14 cellular contexts compared by ENCODE assay signal in the genomic region with DNA sequence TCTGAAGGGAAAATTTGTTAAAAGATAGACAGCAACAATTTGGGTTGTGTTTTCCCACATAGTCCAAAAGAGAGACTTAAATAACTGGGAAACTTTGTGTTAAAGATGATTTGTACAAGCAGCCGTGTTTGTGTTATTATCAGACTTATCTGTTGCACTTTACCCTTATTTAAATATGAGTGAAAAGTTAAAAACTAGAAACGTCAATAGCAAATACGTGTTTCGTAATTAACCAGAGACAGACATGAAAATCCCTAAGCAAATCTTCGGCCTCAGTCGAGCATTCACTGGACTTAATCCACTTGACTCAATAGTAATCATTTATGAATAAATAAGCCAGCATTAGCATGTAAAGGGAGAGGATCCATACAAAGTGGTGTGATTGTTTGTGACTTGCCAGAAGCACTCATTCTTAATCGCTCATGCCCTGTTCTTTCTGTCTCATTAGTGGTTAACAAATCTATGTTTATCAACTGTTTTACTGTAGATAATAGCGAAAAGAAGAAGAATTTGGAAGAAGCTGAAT. TPM values are rescaled to one million over a fixed set of nuclear protein-coding genes. Genes with fewer than 3 reads are reported as not detected.
A peak's percentile ranks its signal among the peaks of the same experiment; 100 is the strongest.
DNase-seq lines count a peak whose midpoint lies in the region; ATAC-seq and TF ChIP-seq lines count a peak whose summit lies in the region.
"Had no signal": no experiment of that assay in that cellular context is flagged by ENCODE, and none has a peak within 500 bp of the region (broad histone marks: within the 10 kb centered on the region; RNA-seq: fewer than 3 reads in every experiment).

No MANE protein-coding gene starts in this region.

- peak overlapping the region in 1 of 59 donors; percentile 12 for H3K27ac ChIP-seq in dorsolateral prefrontal cortex
- no peak overlapping the region for H3K27ac ChIP-seq in osteoblast (ENCODE audit: low read depth, low read length)
- H3K27ac ChIP-seq in ascending aorta, result no peak overlapping the region
- H3K27ac ChIP-seq in gastroesophageal sphincter, result no peak overlapping the region

- H3K27me3 Mint-ChIP-seq in natural killer cell treated with Interleukin-12 subunit alpha and Interleukin-12 subunit beta and Interleukin-15 and Interleukin-18, amount 100 ng/mL, for 72 hours, result no peaks in the 10 kb centered on the region
- no peaks in the 10 kb centered on the region for H3K27me3 Mint-ChIP-seq in natural killer cell (ENCODE audit: low read depth in 2 of 2)
- no peaks in the 10 kb centered on the region for H3K27me3 Mint-ChIP-seq in T-helper 17 cell
- H3K27me3 Mint-ChIP-seq: IgD-negative memory B cell had no signal

- H3K9me3 ChIP-seq in T-helper 17 cell (ENCODE audit: control insufficient read depth, low read length, poor library complexity, severe bottlenecking) (no peaks in the 10 kb centered on the region), osteoblast (ENCODE audit: low read depth, low read length) (no peaks in the 10 kb centered on the region), ascending aorta (no peaks in the 10 kb centered on the region), gastroesophageal sphincter (no peaks in the 10 kb centered on the region)

- H3K27ac Mint-ChIP-seq in natural killer cell treated with Interleukin-12 subunit alpha and Interleukin-12 subunit beta and Interleukin-15 and Interleukin-18, amount 100 ng/mL, for 72 hours, result peak overlapping the region; percentile 37 to 88
- H3K27ac Mint-ChIP-seq in natural killer cell (no peak overlapping the region), T-helper 17 cell (peak overlapping the region; percentile 53)

- H3K4me1 Mint-ChIP-seq in natural killer cell treated with Interleukin-12 subunit alpha and Interleukin-12 subunit beta and Interleukin-15 and Interleukin-18, amount 100 ng/mL, for 72 hours (ENCODE audit: low read depth in 2 of 2), result peaks cover 20 to 24% of the 10 kb centered on the region in 2 donors
- H3K4me1 Mint-ChIP-seq in natural killer cell (peaks cover 0 to 24% of the 10 kb centered on the region in 2 donors), T-helper 17 cell (peaks cover 24% of the 10 kb centered on the region)

- H3K9me3 Mint-ChIP-seq in natural killer cell treated with Interleukin-12 subunit alpha and Interleukin-12 subunit beta and Interleukin-15 and Interleukin-18, amount 100 ng/mL, for 72 hours, result no peaks in the 10 kb centered on the region
- H3K9me3 Mint-ChIP-seq in natural killer cell, result no peaks in the 10 kb centered on the region
- H3K9me3 Mint-ChIP-seq: IgD-negative memory B cell had no signal

- H3K36me3 ChIP-seq in osteoblast (ENCODE audit: insufficient read depth, low read length) (no peaks in the 10 kb centered on the region), ascending aorta (no peaks in the 10 kb centered on the region), gastroesophageal sphincter (no peaks in the 10 kb centered on the region)

- H3K4me3 Mint-ChIP-seq in natural killer cell treated with Interleukin-12 subunit alpha and Interleukin-12 subunit beta and Interleukin-15 and Interleukin-18, amount 100 ng/mL, for 72 hours, result peak overlapping the region; percentile 23
- H3K4me3 Mint-ChIP-seq in natural killer cell, result no peak overlapping the region
- H3K4me3 Mint-ChIP-seq in T-helper 17 cell, result peak overlapping the region; percentile 71

- H3K4me3 ChIP-seq in dorsolateral prefrontal cortex, result peak overlapping the region in 49 of 59 donors; percentile 3 to 59 (median 43)
- H3K4me3 ChIP-seq in osteoblast (ENCODE audit: insufficient read depth, low read length), result no peak overlapping the region
- no peak overlapping the region for H3K4me3 ChIP-seq in ascending aorta
- no peak overlapping the region for H3K4me3 ChIP-seq in gastroesophageal sphincter

- H2AFZ ChIP-seq in osteoblast (ENCODE audit: low read length), result peak overlapping the region; percentile 44

- no peak overlapping the region for H3K4me2 ChIP-seq in osteoblast (ENCODE audit: insufficient read depth, low read length)

- H3K27me3 ChIP-seq in dorsolateral prefrontal cortex (no peaks in the 10 kb centered on the region), osteoblast (ENCODE audit: insufficient read depth, low read length) (no peaks in the 10 kb centered on the region), ascending aorta (no peaks in the 10 kb centered on the region), gastroesophageal sphincter (peaks cover 4% of the 10 kb centered on the region)

- no peak for DNase-seq in natural killer cell treated with Interleukin-12 subunit alpha and Interleukin-12 subunit beta and Interleukin-15 and Interleukin-18, amount 100 ng/mL, for 72 hours (ENCODE audit: low spot score)
- DNase-seq in natural killer cell (no peak), T-helper 17 cell (no peak), dorsolateral prefrontal cortex (no peak), osteoblast (ENCODE audit: insufficient read length, low spot score, missing footprints) (no peak), ascending aorta (ENCODE audit: low spot score in 2 of 2) (no peak), NCI-H345 (lab: John Stamatoyannopoulos, UW) (no peak)
- DNase-seq: C1 segment of cervical spinal cord, HCEC 1CT, NCI-H187, NCI-H69, RPMI8226 had no signal

- TF ChIP-seq POLR2A in gastroesophageal sphincter (IDR thresholded peaks at IDR 0.05), result no peak

- intact Hi-C loops in natural killer cell (cut with micrococcal nuclease), result no loop called here
- intact Hi-C loops in dorsolateral prefrontal cortex (cut with DNase I), result no loop called here
- intact Hi-C loops in ascending aorta (cut with DNase I), result no loop called here

- H3K36me3 Mint-ChIP-seq in natural killer cell treated with Interleukin-12 subunit alpha and Interleukin-12 subunit beta and Interleukin-15 and Interleukin-18, amount 100 ng/mL, for 72 hours, result peaks cover 27% of the 10 kb centered on the region
- H3K36me3 Mint-ChIP-seq in natural killer cell (peaks cover 7% of the 10 kb centered on the region), T-helper 17 cell (ENCODE audit: low read depth) (peaks cover 6% of the 10 kb centered on the region)

- TF ChIP-seq EP300 in gastroesophageal sphincter (IDR thresholded peaks at IDR 0.05), result no peak

- TF ChIP-seq CTCF in natural killer cell (IDR thresholded peaks at IDR 0.05) (no peak), dorsolateral prefrontal cortex (IDR thresholded peaks at IDR 0.05 in 54 of 56, conservative IDR thresholded peaks at IDR 0.05 in 2 of 56; ENCODE audit: low read depth in 1 of 56, partially characterized antibody in 56 of 56) (no peak), osteoblast (IDR thresholded peaks at IDR 0.05; ENCODE audit: extremely low read depth, low read depth, low read length) (no peak), ascending aorta (IDR thresholded peaks at IDR 0.05) (no peak), gastroesophageal sphincter (IDR thresholded peaks at IDR 0.05) (no peak)

- WGBS in gastroesophageal sphincter (ENCODE audit: low coverage in 1 of 2), 2 donors, result 84 to 86% methylated on average over 8 of the region's 8 CpGs

- no peaks in the 10 kb centered on the region for H4K20me1 ChIP-seq in osteoblast (ENCODE audit: insufficient read depth, low read length)

- no peaks in the 10 kb centered on the region for H3K79me2 ChIP-seq in osteoblast (ENCODE audit: insufficient read depth, low read length)

- no peak for ATAC-seq in natural killer cell treated with Interleukin-12 subunit alpha and Interleukin-12 subunit beta and Interleukin-15 and Interleukin-18, amount 100 ng/mL, for 72 hours
- ATAC-seq in natural killer cell, result no peak
- ATAC-seq in T-helper 17 cell, result no peak
- no peak for ATAC-seq in gastroesophageal sphincter

- H3K4me1 ChIP-seq in osteoblast (ENCODE audit: insufficient read depth, low read length) (peaks cover under 1% of the 10 kb centered on the region), ascending aorta (no peaks in the 10 kb centered on the region), gastroesophageal sphincter (no peaks in the 10 kb centered on the region)

RNA-seq across cellular contexts. Expression of gene BLM, which starts 34.2 kb away (rescaled TPM):
- 10 to 100 TPM; 49.6 to 58.7 TPM for total RNA-seq in natural killer cell treated with Interleukin-12 subunit alpha and Interleukin-12 subunit beta and Interleukin-15 and Interleukin-18, amount 100 ng/mL, for 72 hours
- total RNA-seq in natural killer cell (10 to 100 TPM in 2 of 3 donors, 1 to 10 TPM in 1; 9.9 to 15.9 (median 14.1) TPM), T-helper 17 cell (1 to 10 TPM; 7.8 to 8.8 TPM), dorsolateral prefrontal cortex (10 to 100 TPM in 3 of 120 experiments, 1 to 10 TPM in 117; 1.9 to 12.9 (median 5.7) TPM), osteoblast (1.4 and 1.5 TPM in 2 replicates), ascending aorta (0.11 TPM), gastroesophageal sphincter (1 to 10 TPM in 2 of 4 donors, under 1 TPM in 2; 0.15 to 2.8 (median 1.4) TPM)

Comparison
In these comparisons a context has a peak if more than half of its experiments do, and no peak if none do; other contexts are left out.
1. H3K27ac Mint-ChIP-seq: peak in natural killer cell treated with Interleukin-12 subunit alpha and Interleukin-12 subunit beta and Interleukin-15 and Interleukin-18, amount 100 ng/mL, for 72 hours (2 of 2) and T-helper 17 cell (single experiment); none in natural killer cell (0 of 2).
2. H3K4me3 ChIP-seq: peak in dorsolateral prefrontal cortex (49 of 59); none in osteoblast (single experiment), ascending aorta (0 of 2) and gastroesophageal sphincter (0 of 2).